Comparison of ENCODE assay signal across 14 cellular contexts in the genomic region with DNA sequence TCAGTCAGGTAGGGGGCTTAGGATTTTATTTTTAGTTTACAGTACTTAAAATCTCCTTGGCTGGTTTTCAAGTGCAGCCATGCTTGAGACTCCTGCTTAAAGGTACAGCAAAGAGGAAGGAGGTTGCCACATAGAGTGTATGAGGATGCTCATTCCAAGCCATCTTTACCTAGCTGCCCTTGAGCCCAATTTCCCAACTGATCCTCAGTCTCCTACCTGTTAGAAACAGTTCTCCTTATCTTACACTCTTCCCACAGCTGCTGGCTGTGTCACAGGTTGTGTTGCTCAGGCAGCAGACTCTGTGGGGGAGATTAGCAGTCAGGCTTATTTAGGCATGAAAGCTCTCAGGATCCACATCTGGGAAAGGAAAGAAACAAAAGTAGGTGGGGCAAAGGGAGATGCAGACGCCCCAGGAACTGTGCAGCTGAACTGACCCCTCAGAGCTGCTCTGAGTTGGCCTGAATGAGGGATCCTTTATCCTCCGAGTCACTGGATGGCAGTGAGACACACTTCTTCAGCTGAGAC.
DNase-seq lines count a peak whose midpoint lies in the region; ATAC-seq and TF ChIP-seq lines count a peak whose summit lies in the region.
"Had no signal": no experiment of that assay in that cellular context is flagged by ENCODE, and none has a peak within 500 bp of the region (broad histone marks: within the 10 kb centered on the region; RNA-seq: fewer than 3 reads in every experiment).

No MANE protein-coding gene starts in this region.

- no peak overlapping the region for H4K8ac ChIP-seq in mesendoderm (ENCODE audit: low read depth, low read length)

- CTCF ChIA-PET in WTC11 (lab: Charles Lee) (no interaction called here), PC-3 (lab: Charles Lee) (no interaction called here), mammary epithelial cell (lab: Charles Lee; ENCODE audit: low non-redundant PET) (no interaction called here)

- no peak overlapping the region for H2BK15ac ChIP-seq in mesendoderm (replicated peaks; ENCODE audit: low read depth)

- no peaks in the 10 kb centered on the region for H3K36me3 Mint-ChIP-seq in WTC11

- no CpG with 5 or more reads among the region's 2 CpGs for WGBS in mesendoderm (ENCODE audit: extremely low coverage, insufficient coverage, low lambda C conversion rate)
- WGBS in right lobe of liver (ENCODE audit: insufficient coverage, low coverage, low lambda C conversion rate, missing lambda C conversion rate) = 33% methylated on average over 2 of the region's 2 CpGs
- 50% methylated on average over 2 of the region's 2 CpGs for WGBS in mammary epithelial cell (ENCODE audit: low coverage, missing lambda C conversion rate)

- H4K20me1 ChIP-seq in PC-3 (ENCODE audit: low read length) = no peaks in the 10 kb centered on the region
- no peaks in the 10 kb centered on the region for H4K20me1 ChIP-seq in mammary epithelial cell (ENCODE audit: insufficient read depth, low read length)

- H3K27ac ChIP-seq in mesendoderm (ENCODE audit: low read depth, low read length) (no peak overlapping the region), right lobe of liver (no peak overlapping the region), PC-3 (ENCODE audit: low read length) (no peak overlapping the region), mammary epithelial cell (ENCODE audit: insufficient read depth, low read depth, low read length) (no peak overlapping the region)

- no TSS peak for BruUV-seq in PC-3 (replicated peaks; lab: Mats Ljungman, UMichigan)
- no TSS peak for BruUV-seq in mammary epithelial cell (replicated peaks; lab: Mats Ljungman, UMichigan)

- H3K27me3 ChIP-seq in mesendoderm (ENCODE audit: insufficient read depth, low read length, poor library complexity) = no peaks in the 10 kb centered on the region
- H3K27me3 ChIP-seq in right lobe of liver = no peaks in the 10 kb centered on the region
- H3K27me3 ChIP-seq in PC-3 (ENCODE audit: low read length) = peaks cover 8% of the 10 kb centered on the region; the same call in 1 of the 2 replicates
- H3K27me3 ChIP-seq in mammary epithelial cell (ENCODE audit: insufficient read depth, low read length) = no peaks in the 10 kb centered on the region

- no peaks in the 10 kb centered on the region for H3K79me2 ChIP-seq in mesendoderm (ENCODE audit: control insufficient read depth, insufficient read depth, low read length)
- no peaks in the 10 kb centered on the region for H3K79me2 ChIP-seq in PC-3 (ENCODE audit: low read length)
- no peaks in the 10 kb centered on the region for H3K79me2 ChIP-seq in mammary epithelial cell (ENCODE audit: insufficient read depth, low read length)

- no peaks in the 10 kb centered on the region for H3K9me2 ChIP-seq in PC-3 (replicated peaks; ENCODE audit: low read length)

- ATAC-seq in WTC11 (peak; percentile 34; the same call in 1 of the 2 replicates), right lobe of liver (no peak), PC-3 (no peak), GM19452 (IDR thresholded peaks at IDR 0.05; ENCODE audit: unreplicated experiment) (no peak)

- no peak overlapping the region for H2BK120ac ChIP-seq in mesendoderm (ENCODE audit: low read depth, low read length)

- H3K4ac ChIP-seq in mesendoderm (ENCODE audit: low read depth, low read length) = no peak overlapping the region

- no peak overlapping the region for H3K27ac Mint-ChIP-seq in WTC11
- H3K27ac Mint-ChIP-seq: B cell; CD4-positive, alpha-beta T cell; H9 had no signal

- POLR2A ChIA-PET in WTC11 (lab: Charles Lee) (no interaction called here), PC-3 (lab: Charles Lee; ENCODE audit: unreplicated experiment) (no interaction called here)

- no peak overlapping the region for H2BK5ac ChIP-seq in mesendoderm (ENCODE audit: low read length)

- no peak overlapping the region for H4K5ac ChIP-seq in mesendoderm (ENCODE audit: low read length)

- in situ Hi-C loops in mammary epithelial cell (cut with MboI; ENCODE audit: low sequenced_read_pairs in 2 of 2) = no loop called here

- intact Hi-C loops in right lobe of liver (cut with DNase I) (no loop called here), PC-3 (cut with micrococcal nuclease) (no loop called here), mammary epithelial cell (cut with micrococcal nuclease) (no loop called here)

- no peaks in the 10 kb centered on the region for H3K4me1 Mint-ChIP-seq in WTC11
- H3K4me1 Mint-ChIP-seq: B cell had no signal

- dilution Hi-C loops in mammary epithelial cell (cut with HindIII; ENCODE audit: low sequenced_read_pairs) = no loop called here

- peak overlapping the region; percentile 22 for H3K56ac ChIP-seq in mesendoderm (ENCODE audit: low read length)

- peaks cover 6% of the 10 kb centered on the region for H3K27me3 Mint-ChIP-seq in WTC11 (ENCODE audit: low read depth)
- H3K27me3 Mint-ChIP-seq: B cell had no signal

- H3K4me3 ChIP-seq in mesendoderm (ENCODE audit: low read length) = no peak overlapping the region
- no peak overlapping the region for H3K4me3 ChIP-seq in right lobe of liver
- no peak overlapping the region for H3K4me3 ChIP-seq in PC-3 (ENCODE audit: low read length)
- H3K4me3 ChIP-seq in mammary epithelial cell (replicated peaks in 1 of 3; ENCODE audit: insufficient read depth in 1 of 3, low read depth in 2 of 3, low read length in 3 of 3) = no peak overlapping the region

- H3K4me2 ChIP-seq in mesendoderm (ENCODE audit: low read length) (no peak overlapping the region), PC-3 (ENCODE audit: low read length) (no peak overlapping the region), mammary epithelial cell (ENCODE audit: insufficient read depth, low read depth, low read length) (no peak overlapping the region)

- no peaks in the 10 kb centered on the region for H3K36me3 ChIP-seq in mesendoderm (ENCODE audit: control insufficient read depth, insufficient read depth, low read length)
- no peaks in the 10 kb centered on the region for H3K36me3 ChIP-seq in right lobe of liver
- no peaks in the 10 kb centered on the region for H3K36me3 ChIP-seq in PC-3 (ENCODE audit: low read depth, low read length)
- H3K36me3 ChIP-seq in mammary epithelial cell (ENCODE audit: insufficient read depth, low read length) = no peaks in the 10 kb centered on the region

- H2AFZ ChIP-seq in PC-3 (ENCODE audit: low read length) (no peak overlapping the region), mammary epithelial cell (ENCODE audit: low read depth, low read length) (no peak overlapping the region)

- DNase-seq in NCI-H524 (lab: John Stamatoyannopoulos, UW) (peak; percentile 4 to 22), NCI-H524 treated with DMSO at 0.1 percent for 48 hours (lab: John Stamatoyannopoulos, UW) (no peak), WTC11 (ENCODE audit: low spot score) (no peak), mesendoderm (peak; percentile 73), right lobe of liver (no peak), PC-3 (no peak), mammary epithelial cell (no peak)
- DNase-seq: 8988T; C1 segment of cervical spinal cord; CD4-positive, alpha-beta T cell; GOT3; H9 had no signal

- TF ChIP-seq CTCF in WTC11 (IDR thresholded peaks at IDR 0.05) (no peak), right lobe of liver (IDR thresholded peaks at IDR 0.05) (no peak), PC-3 (conservative IDR thresholded peaks at IDR 0.05; ENCODE audit: low read depth, low read length) (no peak), mammary epithelial cell (conservative IDR thresholded peaks at IDR 0.05 in 1 of 2, IDR thresholded peaks at IDR 0.05 in 1 of 2; ENCODE audit: extremely low read depth in 1 of 2, insufficient read depth in 1 of 2, low read depth in 1 of 2, low read length in 2 of 2) (no peak)

- no peak overlapping the region for H2AK5ac ChIP-seq in mesendoderm (ENCODE audit: low read length)

- H3K9ac ChIP-seq in mesendoderm (ENCODE audit: low read length) (no peak overlapping the region), PC-3 (ENCODE audit: low read length) (no peak overlapping the region), mammary epithelial cell (ENCODE audit: insufficient read depth, low read length) (no peak overlapping the region)

- H3K9me3 Mint-ChIP-seq in WTC11 = no peaks in the 10 kb centered on the region
- H3K9me3 Mint-ChIP-seq: CD4-positive, alpha-beta T cell had no signal

- no peak overlapping the region for H3K18ac ChIP-seq in mesendoderm (ENCODE audit: low read length)

- no peaks in the 10 kb centered on the region for H3K79me1 ChIP-seq in mesendoderm (ENCODE audit: low read length)

- no peaks in the 10 kb centered on the region for H3F3A ChIP-seq in PC-3 (ENCODE audit: low read length, unreplicated experiment)

- TF ChIP-seq POLR2A in right lobe of liver (IDR thresholded peaks at IDR 0.05) = no peak

- H3K4me1 ChIP-seq in mesendoderm (ENCODE audit: control insufficient read depth, low read depth, low read length) (no peaks in the 10 kb centered on the region), right lobe of liver (no peaks in the 10 kb centered on the region), PC-3 (ENCODE audit: insufficient read depth, low read length) (no peaks in the 10 kb centered on the region), mammary epithelial cell (ENCODE audit: insufficient read depth, low read length) (no peaks in the 10 kb centered on the region)

- H3K9me3 ChIP-seq in right lobe of liver (no peaks in the 10 kb centered on the region), PC-3 (ENCODE audit: low read length) (no peaks in the 10 kb centered on the region), mammary epithelial cell (replicated peaks; ENCODE audit: insufficient read depth, low read length) (no peaks in the 10 kb centered on the region)

- no peak overlapping the region for H3K4me3 Mint-ChIP-seq in WTC11
- H3K4me3 Mint-ChIP-seq: B cell; CD4-positive, alpha-beta T cell; H9 had no signal

- H3K23ac ChIP-seq in mesendoderm (ENCODE audit: low read length) = no peak overlapping the region

TF ChIP-seq in WTC11, 78 proteins besides CTCF, POLR2A, EP300 and RAD21 (continues in another document):
- TF ChIP-seq GRHL2 (CRISPR knock-in tag; IDR thresholded peaks at IDR 0.05; ENCODE audit: insufficient replicate concordance, severe bottlenecking) (no peak), MAX (CRISPR knock-in tag; IDR thresholded peaks at IDR 0.05) (no peak), GABPB1 (CRISPR knock-in tag; IDR thresholded peaks at IDR 0.05) (no peak), ZMAT4 (CRISPR knock-in tag; IDR thresholded peaks at IDR 0.05) (no peak)
- TF ChIP-seq, protein P1, sequence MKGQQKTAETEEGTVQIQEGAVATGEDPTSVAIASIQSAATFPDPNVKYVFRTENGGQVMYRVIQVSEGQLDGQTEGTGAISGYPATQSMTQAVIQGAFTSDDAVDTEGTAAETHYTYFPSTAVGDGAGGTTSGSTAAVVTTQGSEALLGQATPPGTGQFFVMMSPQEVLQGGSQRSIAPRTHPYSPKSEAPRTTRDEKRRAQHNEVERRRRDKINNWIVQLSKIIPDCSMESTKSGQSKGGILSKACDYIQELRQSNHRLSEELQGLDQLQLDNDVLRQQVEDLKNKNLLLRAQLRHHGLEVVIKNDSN (CRISPR knock-in tag; IDR thresholded peaks at IDR 0.05) = no peak

Comparison
In these comparisons a context has a peak if more than half of its experiments do, and no peak if none do; other contexts are left out.
1. DNase-seq: peak in NCI-H524 (2 of 2) and mesendoderm (single experiment); none in NCI-H524 treated with DMSO at 0.1 percent for 48 hours (single experiment), WTC11 (single experiment), right lobe of liver (0 of 3), PC-3 (single experiment) and mammary epithelial cell (single experiment).